In genomic region chr2:69566669-69567068, GRCh38 we compare ENCODE assay signal across 17 cellular contexts.
DNase-seq lines count a peak whose midpoint lies in the region; ATAC-seq and TF ChIP-seq lines count a peak whose summit lies in the region.
"Had no signal": no experiment of that assay in that cellular context is flagged by ENCODE, and none has a peak within 500 bp of the region (broad histone marks: within the 10 kb centered on the region; RNA-seq: fewer than 3 reads in every experiment).

No MANE protein-coding gene starts in this region.

- TF ChIP-seq CTCF in osteoblast (IDR thresholded peaks at IDR 0.05; ENCODE audit: extremely low read depth, low read depth, low read length) (no peak), glutamatergic neuron (IDR thresholded peaks at IDR 0.05; ENCODE audit: partially characterized antibody, unreplicated experiment) (no peak)

- H3K9me3 ChIP-seq in CD8-positive, alpha-beta memory T cell (ENCODE audit: low read length) = no peaks in the 10 kb centered on the region
- H3K9me3 ChIP-seq in osteoblast (ENCODE audit: low read depth, low read length) = no peaks in the 10 kb centered on the region
- H3K9me3 ChIP-seq: tibial nerve had no signal

- H4K20me1 ChIP-seq in osteoblast (ENCODE audit: insufficient read depth, low read length) = peaks cover 70% of the 10 kb centered on the region

- H3K4me2 ChIP-seq in osteoblast (ENCODE audit: insufficient read depth, low read length) = peak overlapping the region; percentile 0

- no peaks in the 10 kb centered on the region for H3K36me3 Mint-ChIP-seq in activated CD4-positive, alpha-beta memory T cell treated with anti-CD3 and anti-CD28 coated beads for 36 hours
- peaks cover 20% of the 10 kb centered on the region for H3K36me3 Mint-ChIP-seq in activated CD4-positive, alpha-beta memory T cell treated with anti-CD3 and anti-CD28 coated beads, Interleukin-2, amount 10 ng/mL, durations not matched to agents 7 days and 5 days (ENCODE audit: low read depth)
- H3K36me3 Mint-ChIP-seq in CD8-positive, alpha-beta memory T cell = peaks cover 0 to 16% (median 2%) of the 10 kb centered on the region in 3 donors
- peaks cover 3% of the 10 kb centered on the region for H3K36me3 Mint-ChIP-seq in activated naive CD8-positive, alpha-beta T cell treated with anti-CD3 and anti-CD28 coated beads, Interleukin-2, amount 50 U/mL, for 24 hours (ENCODE audit: low read depth)
- H3K36me3 Mint-ChIP-seq in glutamatergic neuron (ENCODE audit: unreplicated experiment) = no peaks in the 10 kb centered on the region

- H3K4me3 ChIP-seq in CD8-positive, alpha-beta memory T cell (ENCODE audit: low read length) = no peak overlapping the region
- H3K4me3 ChIP-seq in osteoblast (ENCODE audit: insufficient read depth, low read length) = no peak overlapping the region
- H3K4me3 ChIP-seq: tibial nerve had no signal

- intact Hi-C loops in activated CD4-positive, alpha-beta memory T cell treated with anti-CD3 and anti-CD28 coated beads for 36 hours (cut with micrococcal nuclease) = loop anchor here (5.0 kb wide), 1 partner anchor 184 kb away; no protein-coding TSS in a partner anchor

- no peak overlapping the region for H2AFZ ChIP-seq in osteoblast (ENCODE audit: low read length)

- POLR2A ChIA-PET in activated CD4-positive, alpha-beta memory T cell treated with anti-CD3 and anti-CD28 coated beads for 36 hours (lab: Charles Lee) = interaction anchor here (0.6 to 1.2 kb wide), 4 partner anchors 13 to 130 kb away, joined by 3 to 4 read pairs (median 4); partner anchors contain the start of gene NFU1
- POLR2A ChIA-PET in activated CD4-positive, alpha-beta memory T cell treated with anti-CD3 and anti-CD28 coated beads, Interleukin-2, amount 10 ng/mL, durations not matched to agents 7 days and 5 days (lab: Charles Lee) = no interaction called here
- POLR2A ChIA-PET in CD8-positive, alpha-beta memory T cell (lab: Charles Lee) = interaction anchor here (0.7 kb wide), 1 partner anchor 128 kb away, joined by 3 read pairs; no protein-coding TSS in a partner anchor

- peak; percentile 45 for DNase-seq in activated CD4-positive, alpha-beta memory T cell treated with anti-CD3 and anti-CD28 coated beads for 36 hours
- no peak for DNase-seq in activated CD4-positive, alpha-beta memory T cell treated with anti-CD3 and anti-CD28 coated beads, Interleukin-2, amount 10 ng/mL, durations not matched to agents 7 days and 5 days
- DNase-seq in CD8-positive, alpha-beta memory T cell = no peak
- DNase-seq in activated naive CD8-positive, alpha-beta T cell treated with anti-CD3 and anti-CD28 coated beads, Interleukin-2, amount 50 U/mL, for 24 hours = no peak
- DNase-seq in osteoblast (ENCODE audit: insufficient read length, low spot score, missing footprints) (no peak), glutamatergic neuron (no peak), SKM-1 treated with dmso at 0.1 percent for 144 hours (lab: John Stamatoyannopoulos, UW; ENCODE audit: unreplicated experiment) (no peak)
- DNase-seq: activated CD4-positive, alpha-beta T cell treated with anti-CD3 and anti-CD28 coated beads, Interleukin-2, amount 10 ng/mL, durations not matched to agents 24 days and 14 days; activated gamma-delta T cell treated with Interleukin-2 at 50 U/mL for 16 hours; caudate nucleus; NCI-H146; NK-92 treated with Interleukin-12 subunit alpha and Interleukin-12 subunit beta, amount 100 ng/mL, for 24 hours; SHP77 had no signal

- H3K4me3 Mint-ChIP-seq in activated CD4-positive, alpha-beta memory T cell treated with anti-CD3 and anti-CD28 coated beads for 36 hours = no peak overlapping the region
- H3K4me3 Mint-ChIP-seq in activated CD4-positive, alpha-beta memory T cell treated with anti-CD3 and anti-CD28 coated beads, Interleukin-2, amount 10 ng/mL, durations not matched to agents 7 days and 5 days = no peak overlapping the region
- H3K4me3 Mint-ChIP-seq in CD8-positive, alpha-beta memory T cell = peak overlapping the region in 6 of 7 donors; percentile 7 to 67 (median 22)
- H3K4me3 Mint-ChIP-seq in activated naive CD8-positive, alpha-beta T cell treated with anti-CD3 and anti-CD28 coated beads, Interleukin-2, amount 50 U/mL, for 24 hours = no peak overlapping the region
- H3K4me3 Mint-ChIP-seq in glutamatergic neuron (ENCODE audit: unreplicated experiment) = no peak overlapping the region
- H3K4me3 Mint-ChIP-seq: activated CD4-positive, alpha-beta T cell treated with anti-CD3 and anti-CD28 coated beads, Interleukin-2, amount 10 ng/mL, durations not matched to agents 24 days and 14 days; neural crest cell had no signal

- no peaks in the 10 kb centered on the region for H3K27me3 ChIP-seq in CD8-positive, alpha-beta memory T cell (ENCODE audit: insufficient read depth, low read length, poor library complexity, severe bottlenecking)
- H3K27me3 ChIP-seq in osteoblast (ENCODE audit: insufficient read depth, low read length) = no peaks in the 10 kb centered on the region
- H3K27me3 ChIP-seq: foreskin keratinocyte, tibial nerve had no signal

- no peak for ATAC-seq in activated naive CD8-positive, alpha-beta T cell treated with anti-CD3 and anti-CD28 coated beads, Interleukin-2, amount 50 U/mL, for 24 hours
- ATAC-seq in GM21576 (IDR thresholded peaks at IDR 0.05; ENCODE audit: unreplicated experiment) = no peak

- H3K4me1 Mint-ChIP-seq in activated CD4-positive, alpha-beta memory T cell treated with anti-CD3 and anti-CD28 coated beads for 36 hours (ENCODE audit: low read depth) = peaks cover 89% of the 10 kb centered on the region
- H3K4me1 Mint-ChIP-seq in activated CD4-positive, alpha-beta memory T cell treated with anti-CD3 and anti-CD28 coated beads, Interleukin-2, amount 10 ng/mL, durations not matched to agents 7 days and 5 days = peaks cover 50% of the 10 kb centered on the region
- peaks cover 90 to 95% (median 95%) of the 10 kb centered on the region in 3 donors for H3K4me1 Mint-ChIP-seq in CD8-positive, alpha-beta memory T cell
- H3K4me1 Mint-ChIP-seq in activated naive CD8-positive, alpha-beta T cell treated with anti-CD3 and anti-CD28 coated beads, Interleukin-2, amount 50 U/mL, for 24 hours = peaks cover 93% of the 10 kb centered on the region
- peaks cover 7% of the 10 kb centered on the region for H3K4me1 Mint-ChIP-seq in glutamatergic neuron (ENCODE audit: low read depth, unreplicated experiment)
- H3K4me1 Mint-ChIP-seq: neural crest cell had no signal

- H3K27ac Mint-ChIP-seq in activated CD4-positive, alpha-beta memory T cell treated with anti-CD3 and anti-CD28 coated beads for 36 hours = peak overlapping the region; percentile 35
- no peak overlapping the region for H3K27ac Mint-ChIP-seq in activated CD4-positive, alpha-beta memory T cell treated with anti-CD3 and anti-CD28 coated beads, Interleukin-2, amount 10 ng/mL, durations not matched to agents 7 days and 5 days
- H3K27ac Mint-ChIP-seq in CD8-positive, alpha-beta memory T cell = peak overlapping the region; percentile 58 to 95 (median 77)
- H3K27ac Mint-ChIP-seq in activated naive CD8-positive, alpha-beta T cell treated with anti-CD3 and anti-CD28 coated beads, Interleukin-2, amount 50 U/mL, for 24 hours = peak overlapping the region; percentile 71
- no peak overlapping the region for H3K27ac Mint-ChIP-seq in glutamatergic neuron (ENCODE audit: unreplicated experiment)
- H3K27ac Mint-ChIP-seq: activated CD4-positive, alpha-beta T cell treated with anti-CD3 and anti-CD28 coated beads, Interleukin-2, amount 10 ng/mL, durations not matched to agents 24 days and 14 days had no signal

- H3K79me2 ChIP-seq in osteoblast (ENCODE audit: insufficient read depth, low read length) = peaks cover 95% of the 10 kb centered on the region

- H3K4me1 ChIP-seq in CD8-positive, alpha-beta memory T cell (ENCODE audit: insufficient read depth, low read length) = peaks cover 77% of the 10 kb centered on the region
- H3K4me1 ChIP-seq in osteoblast (ENCODE audit: insufficient read depth, low read length) = peaks cover 33% of the 10 kb centered on the region

- peaks cover 4% of the 10 kb centered on the region for H3K36me3 ChIP-seq in CD8-positive, alpha-beta memory T cell (ENCODE audit: insufficient read depth, low read length)
- H3K36me3 ChIP-seq in osteoblast (ENCODE audit: insufficient read depth, low read length) = no peaks in the 10 kb centered on the region
- H3K36me3 ChIP-seq: tibial nerve had no signal

- H3K27ac ChIP-seq in CD8-positive, alpha-beta memory T cell (ENCODE audit: low read depth, low read length) = no peak overlapping the region
- no peak overlapping the region for H3K27ac ChIP-seq in osteoblast (ENCODE audit: low read depth, low read length)
- H3K27ac ChIP-seq: foreskin keratinocyte, tibial nerve had no signal

- no peaks in the 10 kb centered on the region for H3K27me3 Mint-ChIP-seq in activated CD4-positive, alpha-beta memory T cell treated with anti-CD3 and anti-CD28 coated beads for 36 hours
- no peaks in the 10 kb centered on the region for H3K27me3 Mint-ChIP-seq in activated CD4-positive, alpha-beta memory T cell treated with anti-CD3 and anti-CD28 coated beads, Interleukin-2, amount 10 ng/mL, durations not matched to agents 7 days and 5 days
- no peaks in the 10 kb centered on the region for H3K27me3 Mint-ChIP-seq in CD8-positive, alpha-beta memory T cell
- no peaks in the 10 kb centered on the region for H3K27me3 Mint-ChIP-seq in activated naive CD8-positive, alpha-beta T cell treated with anti-CD3 and anti-CD28 coated beads, Interleukin-2, amount 50 U/mL, for 24 hours
- peaks cover 1% of the 10 kb centered on the region for H3K27me3 Mint-ChIP-seq in glutamatergic neuron (ENCODE audit: unreplicated experiment)
- H3K27me3 Mint-ChIP-seq: activated CD4-positive, alpha-beta T cell treated with anti-CD3 and anti-CD28 coated beads, Interleukin-2, amount 10 ng/mL, durations not matched to agents 24 days and 14 days had no signal

- CTCF ChIA-PET in activated CD4-positive, alpha-beta memory T cell treated with anti-CD3 and anti-CD28 coated beads for 36 hours (lab: Charles Lee) = interaction anchor here (0.7 to 8.7 kb wide), 30 partner anchors 7 to 785 kb away, joined by 3 to 175 read pairs (median 16); partner anchors contain the start of gene NFU1
- CTCF ChIA-PET in activated CD4-positive, alpha-beta memory T cell treated with anti-CD3 and anti-CD28 coated beads, Interleukin-2, amount 10 ng/mL, durations not matched to agents 7 days and 5 days (lab: Charles Lee) = interaction anchor here (1.3 to 3.6 kb wide), 20 partner anchors 9 to 180 kb away, joined by 3 to 50 read pairs (median 8); partner anchors contain the start of genes AAK1, ANXA4 and GFPT1
- CTCF ChIA-PET in CD8-positive, alpha-beta memory T cell (lab: Charles Lee) = interaction anchor here (1.2 to 4.0 kb wide), 13 partner anchors 10 to 157 kb away, joined by 3 to 59 read pairs (median 15); partner anchors contain the start of gene AAK1

- H3K9me3 Mint-ChIP-seq in activated CD4-positive, alpha-beta memory T cell treated with anti-CD3 and anti-CD28 coated beads for 36 hours = no peaks in the 10 kb centered on the region
- no peaks in the 10 kb centered on the region for H3K9me3 Mint-ChIP-seq in activated CD4-positive, alpha-beta memory T cell treated with anti-CD3 and anti-CD28 coated beads, Interleukin-2, amount 10 ng/mL, durations not matched to agents 7 days and 5 days
- H3K9me3 Mint-ChIP-seq in CD8-positive, alpha-beta memory T cell = no peaks in the 10 kb centered on the region
- H3K9me3 Mint-ChIP-seq in activated naive CD8-positive, alpha-beta T cell treated with anti-CD3 and anti-CD28 coated beads, Interleukin-2, amount 50 U/mL, for 24 hours = no peaks in the 10 kb centered on the region
- peaks cover 2% of the 10 kb centered on the region for H3K9me3 Mint-ChIP-seq in glutamatergic neuron (ENCODE audit: unreplicated experiment)
- H3K9me3 Mint-ChIP-seq: activated CD4-positive, alpha-beta T cell treated with anti-CD3 and anti-CD28 coated beads, Interleukin-2, amount 10 ng/mL, durations not matched to agents 24 days and 14 days; neural crest cell had no signal

Comparison
In these comparisons a context has a peak if more than half of its experiments do, and no peak if none do; other contexts are left out.
1. H3K27ac Mint-ChIP-seq: peak in activated CD4-positive, alpha-beta memory T cell treated with anti-CD3 and anti-CD28 coated beads for 36 hours (single experiment), CD8-positive, alpha-beta memory T cell (8 of 8) and activated naive CD8-positive, alpha-beta T cell treated with anti-CD3 and anti-CD28 coated beads, Interleukin-2, amount 50 U/mL, for 24 hours (single experiment); none in activated CD4-positive, alpha-beta memory T cell treated with anti-CD3 and anti-CD28 coated beads, Interleukin-2, amount 10 ng/mL, durations not matched to agents 7 days and 5 days (single experiment) and glutamatergic neuron (single experiment).
2. H3K4me3 Mint-ChIP-seq: peak in CD8-positive, alpha-beta memory T cell (6 of 7); none in activated CD4-positive, alpha-beta memory T cell treated with anti-CD3 and anti-CD28 coated beads for 36 hours (single experiment), activated CD4-positive, alpha-beta memory T cell treated with anti-CD3 and anti-CD28 coated beads, Interleukin-2, amount 10 ng/mL, durations not matched to agents 7 days and 5 days (single experiment), activated naive CD8-positive, alpha-beta T cell treated with anti-CD3 and anti-CD28 coated beads, Interleukin-2, amount 50 U/mL, for 24 hours (single experiment) and glutamatergic neuron (single experiment).